ENCODE assay signal across 8 cellular contexts in genomic region chr14:69398818-69399210, GRCh38. TPM values are rescaled to one million over a fixed set of nuclear protein-coding genes. Genes with fewer than 3 reads are reported as not detected.
DNase-seq lines count a peak whose midpoint lies in the region; ATAC-seq and TF ChIP-seq lines count a peak whose summit lies in the region.

No MANE protein-coding gene starts in this region.

- H3K27me3 Mint-ChIP-seq in activated T-helper 17 cell treated with anti-CD3 and anti-CD28 coated beads, Interleukin-2, amount 50 U/mL, for 72 hours: no peaks in the 10 kb centered on the region

- H3K36me3 ChIP-seq in iPS-20b (ENCODE audit: insufficient read depth, low read depth, low read length) (peaks cover 28% of the 10 kb centered on the region), subcutaneous abdominal adipose tissue (ENCODE audit: control insufficient read depth in 5 of 5, insufficient read depth in 5 of 5, low read length in 5 of 5) (peaks cover 17 to 23% (median 22%) of the 10 kb centered on the region in 5 donors)

- no peaks in the 10 kb centered on the region for H3K9me3 Mint-ChIP-seq in activated T-helper 17 cell treated with anti-CD3 and anti-CD28 coated beads, Interleukin-2, amount 50 U/mL, for 72 hours

- DNase-seq in GM12865 (ENCODE audit: low read depth): no peak
- DNase-seq in midbrain (lab: John Stamatoyannopoulos, UW): no peak
- no peak for DNase-seq in left lobe of liver (ENCODE audit: low spot score)

- H3K27me3 ChIP-seq in iPS-20b (ENCODE audit: insufficient read depth, low read length) (no peaks in the 10 kb centered on the region), subcutaneous abdominal adipose tissue (ENCODE audit: control insufficient read depth in 5 of 5, insufficient read depth in 4 of 5, low read length in 5 of 5) (no peaks in the 10 kb centered on the region)

- H3K36me3 Mint-ChIP-seq in activated T-helper 17 cell treated with anti-CD3 and anti-CD28 coated beads, Interleukin-2, amount 50 U/mL, for 72 hours (ENCODE audit: low read depth): peaks cover 67% of the 10 kb centered on the region

- H3K4me1 ChIP-seq in iPS-20b (ENCODE audit: insufficient read depth, low read length) (0 out of 2 replicates have a peak, but pooled peaks cover 3% of the 10 kb centered on the region), subcutaneous abdominal adipose tissue (ENCODE audit: control insufficient read depth in 5 of 5, insufficient read depth in 5 of 5, low read length in 5 of 5) (peaks cover 9 to 48% (median 41%) of the 10 kb centered on the region in 5 donors)

- peak overlapping the region; percentile 80 for H3K4me3 ChIP-seq in GM12865 (ENCODE audit: low read depth, low read length)
- peak overlapping the region; percentile 95 for H3K4me3 ChIP-seq in iPS-20b (ENCODE audit: low read length)
- H3K4me3 ChIP-seq in subcutaneous abdominal adipose tissue (ENCODE audit: low read depth in 1 of 5, low read length in 5 of 5): peak overlapping the region; percentile 84 to 100 (median 98)

- H3K4me3 Mint-ChIP-seq in activated T-helper 17 cell treated with anti-CD3 and anti-CD28 coated beads, Interleukin-2, amount 50 U/mL, for 72 hours: peak overlapping the region; percentile 89

- H3K9ac ChIP-seq in iPS-20b (ENCODE audit: low read depth, low read length) (peak overlapping the region; percentile 98), subcutaneous abdominal adipose tissue (ENCODE audit: low read length in 5 of 5) (peak overlapping the region; percentile 71 to 97 (median 92))

- ATAC-seq in HG02642 (IDR thresholded peaks at IDR 0.05; ENCODE audit: poor library complexity, unreplicated experiment) (peak; percentile 21), GM18861 (IDR thresholded peaks at IDR 0.05; ENCODE audit: unreplicated experiment) (no peak), left lobe of liver (no peak)
- ATAC-seq in activated T-helper 17 cell treated with anti-CD3 and anti-CD28 coated beads, Interleukin-2, amount 50 U/mL, for 72 hours (replicated peaks): peak; percentile 4

- H3K27ac ChIP-seq in iPS-20b (ENCODE audit: low read length): peak overlapping the region; percentile 71
- peak overlapping the region; percentile 92 for H3K27ac ChIP-seq in subcutaneous abdominal adipose tissue (ENCODE audit: low read depth, low read length)

- H3K4me1 Mint-ChIP-seq in activated T-helper 17 cell treated with anti-CD3 and anti-CD28 coated beads, Interleukin-2, amount 50 U/mL, for 72 hours: peaks cover 22% of the 10 kb centered on the region

- H3K9me3 ChIP-seq in iPS-20b (ENCODE audit: insufficient read depth, low read depth, low read length) (no peaks in the 10 kb centered on the region), subcutaneous abdominal adipose tissue (ENCODE audit: control insufficient read depth in 5 of 5, low read length in 5 of 5) (no peaks in the 10 kb centered on the region)

- H3K27ac Mint-ChIP-seq in activated T-helper 17 cell treated with anti-CD3 and anti-CD28 coated beads, Interleukin-2, amount 50 U/mL, for 72 hours: peak overlapping the region; percentile 97

- no peak for TF ChIP-seq CTCF in GM12865 (IDR thresholded peaks at IDR 0.05; ENCODE audit: insufficient read depth, low read depth, low read length, missing control alignments)

RNA-seq across cellular contexts. Expression of gene SLC39A9, which starts 0.3 kb away (rescaled TPM):
- 10 to 100 TPM; 43.9 to 61.1 TPM for total RNA-seq in activated T-helper 17 cell treated with anti-CD3 and anti-CD28 coated beads, Interleukin-2, amount 50 U/mL, for 72 hours
- 55.2 TPM for total RNA-seq in left lobe of liver

RNA-seq across cellular contexts. Expression of gene ERH, which starts 0.7 kb away (rescaled TPM):
- 100 to 1,000 TPM; 198 to 374 TPM for total RNA-seq in activated T-helper 17 cell treated with anti-CD3 and anti-CD28 coated beads, Interleukin-2, amount 50 U/mL, for 72 hours
- 53.2 TPM for total RNA-seq in left lobe of liver

Comparison
In these comparisons a context has a peak if more than half of its experiments do, and no peak if none do; other contexts are left out.
1. ATAC-seq: peak in HG02642 (single experiment) and activated T-helper 17 cell treated with anti-CD3 and anti-CD28 coated beads, Interleukin-2, amount 50 U/mL, for 72 hours (single experiment); none in GM18861 (single experiment) and left lobe of liver (single experiment).
2. Peak in every context shown above with its lines, with median percentiles within 50 percentile points of each other: H3K4me3 ChIP-seq.